In the genomic region with DNA sequence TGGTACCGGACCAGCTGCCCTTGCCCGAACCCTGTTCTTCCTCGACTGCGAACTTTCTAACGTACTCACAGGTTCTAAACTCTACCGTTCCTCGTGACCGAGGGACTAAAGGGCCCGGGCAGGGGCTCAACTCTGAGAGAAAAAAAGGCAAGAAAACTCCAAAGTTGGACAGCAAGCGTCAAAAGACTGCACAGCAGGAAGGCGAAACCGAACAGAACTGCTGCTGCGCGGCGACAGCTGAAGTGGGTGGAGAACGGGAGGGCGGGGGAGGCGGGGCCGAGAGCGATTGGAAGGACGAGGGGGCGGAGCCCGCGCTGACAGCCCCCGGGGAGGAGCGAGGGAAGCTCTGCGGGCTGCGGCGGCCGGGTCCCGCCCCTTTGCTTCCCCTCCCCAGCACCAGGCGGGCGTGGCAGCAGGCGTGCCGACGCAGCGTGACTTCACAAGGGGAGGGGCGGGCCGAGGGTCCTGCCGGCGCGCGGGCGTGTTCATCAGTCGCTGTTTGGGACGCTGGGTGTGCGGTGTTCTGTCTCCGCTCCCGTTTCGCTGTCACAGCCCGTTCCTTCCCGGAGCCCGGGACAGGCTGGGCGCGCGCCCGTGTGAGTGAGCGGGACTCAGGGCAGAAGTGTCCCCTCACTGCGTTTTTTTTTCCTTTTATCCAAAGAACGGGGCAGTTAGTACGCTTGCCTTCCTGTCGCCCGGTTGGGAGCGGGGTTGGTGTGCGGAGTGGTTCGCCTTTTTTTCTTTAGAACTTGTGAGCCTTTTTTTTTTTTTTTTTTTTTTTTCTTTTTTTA, we compare ENCODE assay signal across 1 cellular context.
A peak's percentile ranks its signal among the peaks of the same experiment; 100 is the strongest.
TF ChIP-seq lines count a peak whose summit lies in the region.

A gene with protein sequence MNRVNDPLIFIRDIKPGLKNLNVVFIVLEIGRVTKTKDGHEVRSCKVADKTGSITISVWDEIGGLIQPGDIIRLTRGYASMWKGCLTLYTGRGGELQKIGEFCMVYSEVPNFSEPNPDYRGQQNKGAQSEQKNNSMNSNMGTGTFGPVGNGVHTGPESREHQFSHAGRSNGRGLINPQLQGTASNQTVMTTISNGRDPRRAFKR (plus strand): TSS at position 491 of the 791 bp plus-strand sequence. CDS start 479 bp downstream, outside the sequence.

TF ChIP-seq in HepG2, 621 proteins besides CTCF, POLR2A, EP300 and RAD21 (continued from another document and continues in another):
- TF ChIP-seq ZBTB46 (CRISPR knock-in tag; IDR thresholded peaks at IDR 0.05; ENCODE audit: borderline replicate concordance) (no peak), CHD2 (IDR thresholded peaks at IDR 0.05; ENCODE audit: low read depth, low read length) (peak; percentile 39), CC2D1A (CRISPR knock-in tag; IDR thresholded peaks at IDR 0.05) (no peak), FOXO1 (CRISPR knock-in tag; IDR thresholded peaks at IDR 0.05) (peak; percentile 62; the same call in 1 of the 2 replicates), ZNF441 (CRISPR knock-in tag; IDR thresholded peaks at IDR 0.05; ENCODE audit: borderline replicate concordance) (peak; percentile 79), POGZ (CRISPR knock-in tag; IDR thresholded peaks at IDR 0.05) (peak; percentile 90), FOXP1 (IDR thresholded peaks at IDR 0.05) (no peak), FOXP1 (CRISPR knock-in tag; IDR thresholded peaks at IDR 0.05) (peak; percentile 36), RXRA (CRISPR knock-in tag; IDR thresholded peaks at IDR 0.05) (peak; percentile 60), KLF16 (CRISPR knock-in tag; IDR thresholded peaks at IDR 0.05) (peak in 1 of 2 experiments; percentile 98; a peak in 2 of 4 replicates), RARG (CRISPR knock-in tag; IDR thresholded peaks at IDR 0.05; ENCODE audit: low read depth) (no peak), POLR2AphosphoS2 (IDR thresholded peaks at IDR 0.05; ENCODE audit: low read depth, low read length) (peak; percentile 95; the same call in 1 of the 2 replicates), ZNF292 (CRISPR knock-in tag; IDR thresholded peaks at IDR 0.05; ENCODE audit: borderline replicate concordance, low read depth) (peak; percentile 45; the same call in 1 of the 2 replicates), RNF2 (conservative IDR thresholded peaks at IDR 0.05; ENCODE audit: low read depth) (peak; percentile 61), PCBP2 (optimal IDR thresholded peaks at IDR 0.05; ENCODE audit: low read depth, low read length, poor library complexity, severe bottlenecking) (no peak), ADNP (CRISPR knock-in tag; IDR thresholded peaks at IDR 0.05) (no peak; the same call in 1 of the 2 replicates), ARNT (IDR thresholded peaks at IDR 0.05) (no peak), SUZ12 (IDR thresholded peaks at IDR 0.05; ENCODE audit: low read depth, low read length) (0 out of 2 replicates have a peak, but pooled peaks have one; percentile 2), E2F2 (CRISPR knock-in tag; IDR thresholded peaks at IDR 0.05; ENCODE audit: borderline replicate concordance) (peak; percentile 84; the same call in 1 of the 2 replicates), ZMYM3 (CRISPR knock-in tag; IDR thresholded peaks at IDR 0.05) (no peak; the same call in 1 of the 2 replicates), ARNT2 (CRISPR knock-in tag; IDR thresholded peaks at IDR 0.05; ENCODE audit: low read depth) (no peak; the same call in 1 of the 2 replicates), NBN (conservative IDR thresholded peaks at IDR 0.05) (no peak), KDM2A (CRISPR knock-in tag; IDR thresholded peaks at IDR 0.05; ENCODE audit: borderline replicate concordance, low read depth) (peak; percentile 93), ETV6 (CRISPR knock-in tag; conservative IDR thresholded peaks at IDR 0.05) (peak; percentile 14; the same call in 1 of the 2 replicates), AKNA (CRISPR knock-in tag; IDR thresholded peaks at IDR 0.05; ENCODE audit: borderline replicate concordance) (peak; percentile 93; the same call in 1 of the 2 replicates), ZNF616 (CRISPR knock-in tag; IDR thresholded peaks at IDR 0.05; ENCODE audit: low read depth) (0 out of 2 replicates have a peak, but pooled peaks have one; percentile 30), GTF2F1 (IDR thresholded peaks at IDR 0.05; ENCODE audit: low read length) (peak; percentile 86), PTBP1 (IDR thresholded peaks at IDR 0.05; ENCODE audit: low read depth, low read length, poor library complexity, severe bottlenecking) (no peak), ZNF180 (CRISPR knock-in tag; IDR thresholded peaks at IDR 0.05; ENCODE audit: borderline replicate concordance, low read depth) (0 out of 2 replicates have a peak, but pooled peaks have one; percentile 74), ZNF451 (CRISPR knock-in tag; IDR thresholded peaks at IDR 0.05) (no peak; the same call in 1 of the 2 replicates), ZNF598 (CRISPR knock-in tag; IDR thresholded peaks at IDR 0.05; ENCODE audit: borderline replicate concordance) (peak; percentile 93; the same call in 1 of the 2 replicates), KDM5B (CRISPR knock-in tag; IDR thresholded peaks at IDR 0.05; ENCODE audit: borderline replicate concordance) (peak; percentile 95), HIC2 (CRISPR knock-in tag; IDR thresholded peaks at IDR 0.05; ENCODE audit: low read depth) (peak; percentile 45; the same call in 1 of the 2 replicates), HMG20B (CRISPR knock-in tag; conservative IDR thresholded peaks at IDR 0.05) (no peak; the same call in 1 of the 2 replicates), ZNF10 (CRISPR knock-in tag; IDR thresholded peaks at IDR 0.05; ENCODE audit: borderline replicate concordance, low read depth) (no peak), XBP1 (CRISPR knock-in tag; IDR thresholded peaks at IDR 0.05) (no peak; the same call in 1 of the 2 replicates), MTERF4 (CRISPR knock-in tag; IDR thresholded peaks at IDR 0.05) (peak; percentile 78; the same call in 1 of the 2 replicates), NR2C2 (CRISPR knock-in tag; IDR thresholded peaks at IDR 0.05; ENCODE audit: borderline replicate concordance) (peak; percentile 61; the same call in 1 of the 2 replicates), SALL1 (CRISPR knock-in tag; IDR thresholded peaks at IDR 0.05) (peak; percentile 94), PHF21A (CRISPR knock-in tag; IDR thresholded peaks at IDR 0.05) (peak; percentile 69), ZNF317 (CRISPR knock-in tag; IDR thresholded peaks at IDR 0.05) (peak; percentile 76; the same call in 1 of the 2 replicates), ZSCAN25 (CRISPR knock-in tag; IDR thresholded peaks at IDR 0.05) (peak; percentile 98), CEBPG (CRISPR knock-in tag; IDR thresholded peaks at IDR 0.05) (no peak; the same call in 1 of the 2 replicates), NR1H2 (CRISPR knock-in tag; IDR thresholded peaks at IDR 0.05; ENCODE audit: borderline replicate concordance, low read depth) (no peak), GTF3A (CRISPR knock-in tag; conservative IDR thresholded peaks at IDR 0.05) (0 out of 2 replicates have a peak, but pooled peaks have one; percentile 71), ZNF337 (CRISPR knock-in tag; IDR thresholded peaks at IDR 0.05; ENCODE audit: borderline replicate concordance, low read depth) (peak; percentile 58; the same call in 1 of the 2 replicates), SP1 (IDR thresholded peaks at IDR 0.05) (no peak), SP1 (CRISPR knock-in tag; IDR thresholded peaks at IDR 0.05) (peak; percentile 99), ZFP62 (CRISPR knock-in tag; IDR thresholded peaks at IDR 0.05) (peak; percentile 79; the same call in 1 of the 2 replicates)
- TF ChIP-seq, protein P1, sequence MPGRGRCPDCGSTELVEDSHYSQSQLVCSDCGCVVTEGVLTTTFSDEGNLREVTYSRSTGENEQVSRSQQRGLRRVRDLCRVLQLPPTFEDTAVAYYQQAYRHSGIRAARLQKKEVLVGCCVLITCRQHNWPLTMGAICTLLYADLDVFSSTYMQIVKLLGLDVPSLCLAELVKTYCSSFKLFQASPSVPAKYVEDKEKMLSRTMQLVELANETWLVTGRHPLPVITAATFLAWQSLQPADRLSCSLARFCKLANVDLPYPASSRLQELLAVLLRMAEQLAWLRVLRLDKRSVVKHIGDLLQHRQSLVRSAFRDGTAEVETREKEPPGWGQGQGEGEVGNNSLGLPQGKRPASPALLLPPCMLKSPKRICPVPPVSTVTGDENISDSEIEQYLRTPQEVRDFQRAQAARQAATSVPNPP (CRISPR knock-in tag; IDR thresholded peaks at IDR 0.05): no peak
- TF ChIP-seq, protein P2, sequence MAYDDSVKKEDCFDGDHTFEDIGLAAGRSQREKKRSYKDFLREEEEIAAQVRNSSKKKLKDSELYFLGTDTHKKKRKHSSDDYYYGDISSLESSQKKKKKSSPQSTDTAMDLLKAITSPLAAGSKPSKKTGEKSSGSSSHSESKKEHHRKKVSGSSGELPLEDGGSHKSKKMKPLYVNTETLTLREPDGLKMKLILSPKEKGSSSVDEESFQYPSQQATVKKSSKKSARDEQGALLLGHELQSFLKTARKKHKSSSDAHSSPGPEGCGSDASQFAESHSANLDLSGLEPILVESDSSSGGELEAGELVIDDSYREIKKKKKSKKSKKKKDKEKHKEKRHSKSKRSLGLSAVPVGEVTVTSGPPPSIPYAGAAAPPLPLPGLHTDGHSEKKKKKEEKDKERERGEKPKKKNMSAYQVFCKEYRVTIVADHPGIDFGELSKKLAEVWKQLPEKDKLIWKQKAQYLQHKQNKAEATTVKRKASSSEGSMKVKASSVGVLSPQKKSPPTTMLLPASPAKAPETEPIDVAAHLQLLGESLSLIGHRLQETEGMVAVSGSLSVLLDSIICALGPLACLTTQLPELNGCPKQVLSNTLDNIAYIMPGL (CRISPR knock-in tag; IDR thresholded peaks at IDR 0.05; ENCODE audit: borderline replicate concordance in 1 of 2, low read depth in 1 of 2): peak; percentile 81 to 83; a peak in 3 of 4 replicates
